Comparison of ENCODE assay signal across 18 cellular contexts in the genomic region with DNA sequence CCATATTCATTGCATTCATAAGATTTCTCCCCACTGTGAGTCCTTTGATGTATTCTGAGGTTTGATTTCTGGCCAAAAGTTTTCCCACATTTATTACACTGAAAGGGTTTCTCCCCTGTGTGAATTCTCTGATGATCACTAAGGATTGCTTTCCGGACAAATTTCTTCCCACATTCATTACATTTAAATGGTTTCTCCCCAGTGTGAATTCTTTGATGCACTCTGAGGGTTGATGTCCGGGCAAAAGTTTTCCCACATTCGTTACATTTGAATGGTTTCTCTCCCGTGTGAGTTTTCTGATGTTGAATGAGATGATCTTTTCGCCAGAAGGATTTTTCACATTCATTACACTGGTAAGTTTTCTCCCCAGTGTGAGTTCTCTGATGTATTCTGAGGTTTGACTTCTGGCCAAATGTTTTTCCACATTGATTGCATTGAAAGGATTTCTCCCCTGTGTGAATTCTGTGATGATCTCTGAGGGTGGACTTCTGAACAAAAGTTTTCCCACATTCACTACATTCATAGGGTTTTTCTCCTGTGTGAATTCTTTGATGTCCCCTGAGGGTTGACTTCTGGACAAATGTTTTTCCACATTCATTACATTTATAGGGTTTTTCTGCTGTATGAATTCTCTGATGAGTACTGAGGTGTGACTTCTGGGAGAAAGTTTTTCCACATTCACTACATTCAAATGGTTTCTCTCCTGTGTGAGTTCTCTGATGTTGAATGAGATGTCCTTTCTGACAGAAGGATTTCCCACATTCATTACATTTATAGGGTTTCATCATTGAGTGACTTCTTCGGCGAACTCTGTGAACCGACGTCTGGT. TPM values are rescaled to one million over a fixed set of nuclear protein-coding genes. Genes with fewer than 3 reads are reported as not detected.
A peak's percentile ranks its signal among the peaks of the same experiment; 100 is the strongest.
DNase-seq lines count a peak whose midpoint lies in the region; ATAC-seq and TF ChIP-seq lines count a peak whose summit lies in the region.
"Had no signal": no experiment of that assay in that cellular context is flagged by ENCODE, and none has a peak within 500 bp of the region (broad histone marks: within the 10 kb centered on the region; RNA-seq: fewer than 3 reads in every experiment).

No MANE protein-coding gene starts in this region.

- H3K27me3 ChIP-seq in GM23248 (replicated peaks; ENCODE audit: insufficient read depth) (no peaks in the 10 kb centered on the region), PC-3 (ENCODE audit: low read length) (no peaks in the 10 kb centered on the region)
- H3K27me3 ChIP-seq: heart left ventricle had no signal

- no peak overlapping the region for H3K27ac ChIP-seq in GM23248
- H3K27ac ChIP-seq in PC-3 (ENCODE audit: low read length), result no peak overlapping the region
- H3K27ac ChIP-seq: heart left ventricle, RWPE1 had no signal

- no peak overlapping the region for H3K4me3 Mint-ChIP-seq in progenitor cell of endocrine pancreas (ENCODE audit: low read depth)
- H3K4me3 Mint-ChIP-seq: activated CD4-positive, alpha-beta memory T cell treated with anti-CD3 and anti-CD28 coated beads, Interleukin-2, amount 10 ng/mL, durations not matched to agents 7 days and 5 days; activated naive CD8-positive, alpha-beta T cell treated with anti-CD3 and anti-CD28 coated beads, Interleukin-2, amount 10 ng/mL, durations not matched to agents 7 days and 5 days; activated T-helper 1 cell treated with anti-CD3 and anti-CD28 coated beads, Interleukin-12 subunit alpha, Interleukin-12 subunit beta, Interleukin-2, Interleukin-4 antibody, amounts not matched to agents 30 ng/mL and 10 ng/mL and 1 ng/mL, durations not matched to agents 14 hours and 24 hours and 36 hours; IgD-negative memory B cell had no signal

- H3K36me3 ChIP-seq in GM23248 (ENCODE audit: low read depth), result peaks cover 68% of the 10 kb centered on the region
- peaks cover 63% of the 10 kb centered on the region for H3K36me3 ChIP-seq in PC-3 (ENCODE audit: low read depth, low read length)

- H3K79me2 ChIP-seq in GM23248 (ENCODE audit: insufficient read depth), result no peaks in the 10 kb centered on the region
- no peaks in the 10 kb centered on the region for H3K79me2 ChIP-seq in PC-3 (ENCODE audit: low read length)

- H3K27me3 Mint-ChIP-seq in progenitor cell of endocrine pancreas, result no peaks in the 10 kb centered on the region
- H3K27me3 Mint-ChIP-seq: activated CD4-positive, alpha-beta memory T cell treated with anti-CD3 and anti-CD28 coated beads, Interleukin-2, amount 10 ng/mL, durations not matched to agents 7 days and 5 days; activated naive CD8-positive, alpha-beta T cell treated with anti-CD3 and anti-CD28 coated beads, Interleukin-2, amount 10 ng/mL, durations not matched to agents 7 days and 5 days; IgD-negative memory B cell; T-cell had no signal

- H3F3A ChIP-seq in GM23248 (ENCODE audit: insufficient read depth), result peaks cover 16% of the 10 kb centered on the region; the same call in 1 of the 2 replicates
- H3F3A ChIP-seq in PC-3 (ENCODE audit: low read length, unreplicated experiment), result no peaks in the 10 kb centered on the region

- TF ChIP-seq POLR2A in erythroblast (IDR thresholded peaks at IDR 0.05; ENCODE audit: low read length), result no peak

- H3K9me3 Mint-ChIP-seq in progenitor cell of endocrine pancreas (ENCODE audit: low read depth), result peaks cover 57% of the 10 kb centered on the region

- H3K27ac Mint-ChIP-seq in progenitor cell of endocrine pancreas, result peak overlapping the region; percentile 81
- H3K27ac Mint-ChIP-seq: activated CD4-positive, alpha-beta memory T cell treated with anti-CD3 and anti-CD28 coated beads, Interleukin-2, amount 10 ng/mL, durations not matched to agents 7 days and 5 days; activated naive CD8-positive, alpha-beta T cell treated with anti-CD3 and anti-CD28 coated beads, Interleukin-2, amount 10 ng/mL, durations not matched to agents 7 days and 5 days; activated T-helper 1 cell treated with anti-CD3 and anti-CD28 coated beads, Interleukin-12 subunit alpha, Interleukin-12 subunit beta, Interleukin-2, Interleukin-4 antibody, amounts not matched to agents 30 ng/mL and 10 ng/mL and 1 ng/mL, durations not matched to agents 14 hours and 24 hours and 36 hours; IgD-negative memory B cell; T-cell had no signal

- H3K4me1 ChIP-seq in GM23248 (ENCODE audit: insufficient read depth) (no peaks in the 10 kb centered on the region), PC-3 (ENCODE audit: insufficient read depth, low read length) (no peaks in the 10 kb centered on the region)
- H3K4me1 ChIP-seq: heart left ventricle had no signal

- H3K9me2 ChIP-seq in GM23248 (ENCODE audit: insufficient read depth), result no peaks in the 10 kb centered on the region
- H3K9me2 ChIP-seq in PC-3 (replicated peaks; ENCODE audit: low read length), result no peaks in the 10 kb centered on the region

- H3K9ac ChIP-seq in GM23248 (no peak overlapping the region), PC-3 (ENCODE audit: low read length) (no peak overlapping the region)

- H3K4me2 ChIP-seq in GM23248 (ENCODE audit: unreplicated experiment), result no peak overlapping the region
- no peak overlapping the region for H3K4me2 ChIP-seq in PC-3 (ENCODE audit: low read length)

- H3K4me3 ChIP-seq in GM23248 (peak overlapping the region; percentile 5; the same call in 1 of the 2 replicates), PC-3 (ENCODE audit: low read length) (no peak overlapping the region; the same call in 1 of the 2 replicates)
- H3K4me3 ChIP-seq: heart left ventricle had no signal

- H3K9me3 ChIP-seq in GM23248 (ENCODE audit: low read depth), result peaks cover 34% of the 10 kb centered on the region
- H3K9me3 ChIP-seq in PC-3 (ENCODE audit: low read length), result peaks cover 46% of the 10 kb centered on the region

- ATAC-seq in PC-3, result no peak
- ATAC-seq: heart left ventricle, T-cell had no signal

- in situ Hi-C loops in GM23248 (cut with MboI), result no loop called here

- no TSS peak for BruUV-seq in PC-3 (replicated peaks; lab: Mats Ljungman, UMichigan)

- CTCF ChIA-PET in PC-3 (lab: Charles Lee), result no interaction called here

- H4K20me1 ChIP-seq in GM23248 (ENCODE audit: insufficient read depth) (no peaks in the 10 kb centered on the region), PC-3 (ENCODE audit: low read length) (no peaks in the 10 kb centered on the region)

- peak; percentile 24 for DNase-seq in GM23248
- peak; percentile 26 for DNase-seq in OCI-M1 (lab: John Stamatoyannopoulos, UW)
- DNase-seq in erythroblast (lab: John Stamatoyannopoulos, UW), result peak; percentile 19 to 22
- no peak for DNase-seq in progenitor cell of endocrine pancreas (ENCODE audit: low spot score, unreplicated experiment)
- no peak for DNase-seq in PC-3
- DNase-seq in NOMO-1 treated with DMSO at 0.1 percent for 48 hours (lab: John Stamatoyannopoulos, UW; ENCODE audit: unreplicated experiment), result no peak
- DNase-seq in NCI-H2107 treated with DMSO at 0.1 percent for 48 hours (lab: John Stamatoyannopoulos, UW; ENCODE audit: unreplicated experiment), result no peak
- DNase-seq: activated CD4-positive, alpha-beta memory T cell treated with anti-CD3 and anti-CD28 coated beads, Interleukin-2, amount 10 ng/mL, durations not matched to agents 7 days and 5 days; activated naive CD8-positive, alpha-beta T cell treated with anti-CD3 and anti-CD28 coated beads, Interleukin-2, amount 10 ng/mL, durations not matched to agents 7 days and 5 days; heart left ventricle; MV-4-11; NCI-H2029 treated with DMSO at 0.1 percent for 48 hours; stimulated activated CD4-positive, alpha-beta T cell treated with anti-CD3 and anti-CD28 coated beads, Interleukin-4, amount 100 ng/mL, for 24 hours; stimulated activated CD8-positive, alpha-beta memory T cell treated with anti-CD3 and anti-CD28 coated beads, Interleukin-4, amount 100 ng/mL, for 48 hours; T-cell had no signal

- H2AFZ ChIP-seq in GM23248 (no peak overlapping the region), PC-3 (ENCODE audit: low read length) (no peak overlapping the region)

- POLR2A ChIA-PET in PC-3 (lab: Charles Lee; ENCODE audit: unreplicated experiment), result no interaction called here

- intact Hi-C loops in PC-3 (cut with micrococcal nuclease), result no loop called here

- no peak for TF ChIP-seq CTCF in progenitor cell of endocrine pancreas (IDR thresholded peaks at IDR 0.05; ENCODE audit: unreplicated experiment)
- TF ChIP-seq CTCF in PC-3 (conservative IDR thresholded peaks at IDR 0.05; ENCODE audit: low read depth, low read length), result no peak

- peaks cover 86% of the 10 kb centered on the region for H3K36me3 Mint-ChIP-seq in progenitor cell of endocrine pancreas (ENCODE audit: insufficient read depth)

- 98% methylated on average over 9 of the region's 9 CpGs for WGBS in GM23248 (ENCODE audit: low coverage in 1 of 2, low lambda C conversion rate in 2 of 2, missing lambda C conversion rate in 2 of 2), 2 experiments

- H3K4me1 Mint-ChIP-seq in progenitor cell of endocrine pancreas (ENCODE audit: low read depth), result no peaks in the 10 kb centered on the region
- H3K4me1 Mint-ChIP-seq: activated CD4-positive, alpha-beta memory T cell treated with anti-CD3 and anti-CD28 coated beads, Interleukin-2, amount 10 ng/mL, durations not matched to agents 7 days and 5 days; activated naive CD8-positive, alpha-beta T cell treated with anti-CD3 and anti-CD28 coated beads, Interleukin-2, amount 10 ng/mL, durations not matched to agents 7 days and 5 days; IgD-negative memory B cell; T-cell had no signal

RNA-seq across cellular contexts. Expression of a gene that starts 18.8 kb away (rescaled TPM):
- 6.5 and 9.5 TPM in 2 replicates for total RNA-seq in GM23248 (2014; rRNA removed; shearing (Covaris generic))
- 2.1 and 3.4 TPM in 2 replicates for polyA plus RNA-seq in GM23248 (2016; fragmentation: Nextera tagmentation; extraction: Ambion mirVana)
- total RNA-seq in progenitor cell of endocrine pancreas (17.6 and 18.8 TPM in 2 replicates), PC-3 (2014; rRNA removed) (2.6 and 4.0 TPM in 2 replicates)

Comparison
In these comparisons a context has a peak if more than half of its experiments do, and no peak if none do; other contexts are left out.
1. DNase-seq: peak in GM23248 (single experiment), OCI-M1 (single experiment) and erythroblast (2 of 2); none in progenitor cell of endocrine pancreas (single experiment), PC-3 (single experiment), NOMO-1 treated with DMSO at 0.1 percent for 48 hours (single experiment) and NCI-H2107 treated with DMSO at 0.1 percent for 48 hours (single experiment).